11 cellular contexts compared by ENCODE assay signal in the genomic region with DNA sequence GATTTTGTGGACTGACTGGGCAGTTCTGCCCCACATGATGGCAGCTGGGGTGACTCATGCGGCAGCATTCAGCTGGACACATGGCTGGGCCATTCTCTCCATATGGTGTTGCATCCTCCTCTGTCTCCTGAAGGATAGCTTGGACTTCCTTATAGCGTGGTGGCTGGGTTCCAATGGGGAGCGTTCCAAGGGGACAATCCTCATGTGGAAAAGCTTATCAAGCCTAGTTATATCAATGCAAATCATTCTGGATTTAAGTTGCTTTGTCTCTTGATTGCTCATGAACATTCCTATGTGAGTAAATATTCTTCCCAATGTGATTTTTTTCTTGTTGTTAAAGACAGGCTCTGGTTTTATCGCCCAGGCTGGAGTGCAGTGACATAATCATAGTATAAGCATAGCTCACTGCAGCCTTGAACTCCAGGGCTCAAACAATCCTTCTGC. TPM values are rescaled to one million over a fixed set of nuclear protein-coding genes. Genes with fewer than 3 reads are reported as not detected.
DNase-seq lines count a peak whose midpoint lies in the region; TF ChIP-seq lines count a peak whose summit lies in the region.
"Had no signal": no experiment of that assay in that cellular context is flagged by ENCODE, and none has a peak within 500 bp of the region (broad histone marks: within the 10 kb centered on the region; RNA-seq: fewer than 3 reads in every experiment).

No MANE protein-coding gene starts in this region.

- no peaks in the 10 kb centered on the region for H3K36me3 ChIP-seq in SJCRH30
- H3K36me3 ChIP-seq in smooth muscle cell (ENCODE audit: low read depth), result no peaks in the 10 kb centered on the region
- H3K36me3 ChIP-seq: uterus had no signal

- no peaks in the 10 kb centered on the region for H3K4me1 Mint-ChIP-seq in activated T-helper 1 cell treated with anti-CD3 and anti-CD28 coated beads, Interleukin-12 subunit alpha, Interleukin-12 subunit beta, Interleukin-2, Interleukin-4 antibody, amounts not matched to agents 30 ng/mL and 10 ng/mL and 1 ng/mL, durations not matched to agents 14 hours and 24 hours and 36 hours (ENCODE audit: low read depth)

- no peaks in the 10 kb centered on the region for H3K27me3 Mint-ChIP-seq in activated T-helper 1 cell treated with anti-CD3 and anti-CD28 coated beads, Interleukin-12 subunit alpha, Interleukin-12 subunit beta, Interleukin-2, Interleukin-4 antibody, amounts not matched to agents 30 ng/mL and 10 ng/mL and 1 ng/mL, durations not matched to agents 14 hours and 24 hours and 36 hours (ENCODE audit: insufficient read depth)
- H3K27me3 Mint-ChIP-seq: memory B cell had no signal

- peak; percentile 91 for DNase-seq in GM04503 (ENCODE audit: low read depth)
- DNase-seq in SJCRH30, result peak; percentile 37 to 41
- peak; percentile 64 for DNase-seq in fibroblast of peridontal ligament (ENCODE audit: extremely low read depth)
- peak; percentile 11 for DNase-seq in smooth muscle cell (lab: John Stamatoyannopoulos, UW; ENCODE audit: unreplicated experiment)
- no peak for DNase-seq in activated CD8-positive, alpha-beta memory T cell treated with anti-CD3 and anti-CD28 coated beads, Interleukin-2, amount 50 U/mL, for 48 hours
- DNase-seq in NCI-H2081 (lab: John Stamatoyannopoulos, UW), result no peak
- DNase-seq in activated T-helper 1 cell treated with anti-CD3 and anti-CD28 coated beads, Interleukin-12 subunit alpha, Interleukin-12 subunit beta, Interleukin-2, Interleukin-4 antibody, amounts not matched to agents 30 ng/mL and 10 ng/mL and 1 ng/mL, durations not matched to agents 14 hours and 24 hours and 36 hours (ENCODE audit: low spot score), result no peak
- DNase-seq: activated CD4-positive, CD25-positive, alpha-beta regulatory T cell treated with anti-CD3 and anti-CD28 coated beads, Interleukin-2, amount 50 U/mL, for 72 hours; SIG-M5; uterus had no signal

- H4K20me1 ChIP-seq in smooth muscle cell (ENCODE audit: low read depth), result no peaks in the 10 kb centered on the region

- H3K27ac ChIP-seq in SJCRH30, result no peak overlapping the region
- peak overlapping the region; percentile 95 for H3K27ac ChIP-seq in smooth muscle cell (ENCODE audit: low read depth)
- H3K27ac ChIP-seq: uterus had no signal

- no peak overlapping the region for H3K27ac Mint-ChIP-seq in activated T-helper 1 cell treated with anti-CD3 and anti-CD28 coated beads, Interleukin-12 subunit alpha, Interleukin-12 subunit beta, Interleukin-2, Interleukin-4 antibody, amounts not matched to agents 30 ng/mL and 10 ng/mL and 1 ng/mL, durations not matched to agents 14 hours and 24 hours and 36 hours
- H3K27ac Mint-ChIP-seq: memory B cell had no signal

- no peak overlapping the region for H3K4me3 Mint-ChIP-seq in activated T-helper 1 cell treated with anti-CD3 and anti-CD28 coated beads, Interleukin-12 subunit alpha, Interleukin-12 subunit beta, Interleukin-2, Interleukin-4 antibody, amounts not matched to agents 30 ng/mL and 10 ng/mL and 1 ng/mL, durations not matched to agents 14 hours and 24 hours and 36 hours
- H3K4me3 Mint-ChIP-seq: memory B cell had no signal

- H3K36me3 Mint-ChIP-seq in activated T-helper 1 cell treated with anti-CD3 and anti-CD28 coated beads, Interleukin-12 subunit alpha, Interleukin-12 subunit beta, Interleukin-2, Interleukin-4 antibody, amounts not matched to agents 30 ng/mL and 10 ng/mL and 1 ng/mL, durations not matched to agents 14 hours and 24 hours and 36 hours (ENCODE audit: low read depth), result peaks cover 2% of the 10 kb centered on the region

- H3K27me3 ChIP-seq in SJCRH30, result no peaks in the 10 kb centered on the region
- H3K27me3 ChIP-seq in smooth muscle cell (ENCODE audit: low read depth), result no peaks in the 10 kb centered on the region
- H3K27me3 ChIP-seq: uterus had no signal

- 41% methylated on average over 4 of the region's 4 CpGs for WGBS in smooth muscle cell (ENCODE audit: low lambda C conversion rate)

- intact Hi-C loops in activated T-helper 1 cell treated with anti-CD3 and anti-CD28 coated beads, Interleukin-12 subunit alpha, Interleukin-12 subunit beta, Interleukin-2, Interleukin-4 antibody, amounts not matched to agents 30 ng/mL and 10 ng/mL and 1 ng/mL, durations not matched to agents 14 hours and 24 hours and 36 hours (cut with micrococcal nuclease), result no loop called here

- no peaks in the 10 kb centered on the region for H3K79me2 ChIP-seq in smooth muscle cell (ENCODE audit: low read depth)

- no peak overlapping the region for H3K4me3 ChIP-seq in SJCRH30
- no peak overlapping the region for H3K4me3 ChIP-seq in smooth muscle cell
- H3K4me3 ChIP-seq: uterus had no signal

- no peak for TF ChIP-seq CTCF in smooth muscle cell (IDR thresholded peaks at IDR 0.05; ENCODE audit: borderline replicate concordance, insufficient read depth, poor library complexity, severe bottlenecking)

- no peak overlapping the region for H3K4me2 ChIP-seq in smooth muscle cell

- H2AFZ ChIP-seq in smooth muscle cell (ENCODE audit: low read depth), result no peak overlapping the region

- H3K9me3 Mint-ChIP-seq in activated T-helper 1 cell treated with anti-CD3 and anti-CD28 coated beads, Interleukin-12 subunit alpha, Interleukin-12 subunit beta, Interleukin-2, Interleukin-4 antibody, amounts not matched to agents 30 ng/mL and 10 ng/mL and 1 ng/mL, durations not matched to agents 14 hours and 24 hours and 36 hours, result no peaks in the 10 kb centered on the region
- H3K9me3 Mint-ChIP-seq: memory B cell had no signal

- peaks cover 12% of the 10 kb centered on the region for H3F3A ChIP-seq in smooth muscle cell (ENCODE audit: low read depth)

- H3K4me1 ChIP-seq in SJCRH30 (peaks cover 9% of the 10 kb centered on the region), smooth muscle cell (ENCODE audit: low read depth) (peaks cover 3% of the 10 kb centered on the region)
- H3K4me1 ChIP-seq: uterus had no signal

- no peak overlapping the region for H3K9ac ChIP-seq in smooth muscle cell (ENCODE audit: low read depth)

- no peaks in the 10 kb centered on the region for H3K9me3 ChIP-seq in SJCRH30 (replicated peaks)
- H3K9me3 ChIP-seq in smooth muscle cell (replicated peaks; ENCODE audit: low read depth), result no peaks in the 10 kb centered on the region
- H3K9me3 ChIP-seq: uterus had no signal

RNA-seq across cellular contexts. Expression of gene SLC2A1, which starts 13.2 kb away (rescaled TPM):
- 64.8 and 73.2 TPM in 2 replicates for total RNA-seq in SJCRH30 (2014; rRNA removed; shearing (Covaris generic))
- total RNA-seq in smooth muscle cell, result 749 and 1,091 TPM in 2 replicates
- 275 and 842 TPM in 2 replicates for polyA plus RNA-seq in smooth muscle cell
- total RNA-seq in activated T-helper 1 cell treated with anti-CD3 and anti-CD28 coated beads, Interleukin-12 subunit alpha, Interleukin-12 subunit beta, Interleukin-2, Interleukin-4 antibody, amounts not matched to agents 30 ng/mL and 10 ng/mL and 1 ng/mL, durations not matched to agents 14 hours and 24 hours and 36 hours, result 111 and 120 TPM in 2 replicates

Comparison
In these comparisons a context has a peak if more than half of its experiments do, and no peak if none do; other contexts are left out.
1. DNase-seq: peak in GM04503 (single experiment), SJCRH30 (2 of 2), fibroblast of peridontal ligament (single experiment) and smooth muscle cell (single experiment); none in activated CD8-positive, alpha-beta memory T cell treated with anti-CD3 and anti-CD28 coated beads, Interleukin-2, amount 50 U/mL, for 48 hours (single experiment), NCI-H2081 (0 of 2) and activated T-helper 1 cell treated with anti-CD3 and anti-CD28 coated beads, Interleukin-12 subunit alpha, Interleukin-12 subunit beta, Interleukin-2, Interleukin-4 antibody, amounts not matched to agents 30 ng/mL and 10 ng/mL and 1 ng/mL, durations not matched to agents 14 hours and 24 hours and 36 hours (single experiment).